In genomic region chr21:26977741-26978140, GRCh38 we compare ENCODE assay signal across 16 cellular contexts. TPM values are rescaled to one million over a fixed set of nuclear protein-coding genes. Genes with fewer than 3 reads are reported as not detected.
"Had no signal": no experiment of that assay in that cellular context is flagged by ENCODE, and none has a peak within 500 bp of the region (broad histone marks: within the 10 kb centered on the region; RNA-seq: fewer than 3 reads in every experiment).

No MANE protein-coding gene starts in this region.

- H3K36me3 ChIP-seq: lower lobe of right lung, thyroid gland, WERI-Rb-1 had no signal

- H3K27me3 ChIP-seq: hepatocyte, thyroid gland had no signal

- H3K27me3 Mint-ChIP-seq: activated naive CD8-positive, alpha-beta T cell treated with anti-CD3 and anti-CD28 coated beads, Interleukin-2, amount 10 ng/mL, durations not matched to agents 7 days and 5 days; stimulated activated naive B cell treated with anti-CD40 and anti-IgM and Interleukin-4, amounts not matched to agents 10 μg/mL and 1 μg/mL and 100 μg/mL, for 72 hours had no signal

- H3K9me3 Mint-ChIP-seq: activated T-helper 17 cell treated with anti-CD3 and anti-CD28 coated beads, Interleukin-2, amount 50 U/mL, for 72 hours had no signal

- H3K4me3 Mint-ChIP-seq: activated naive CD8-positive, alpha-beta T cell treated with anti-CD3 and anti-CD28 coated beads, Interleukin-2, amount 10 ng/mL, durations not matched to agents 7 days and 5 days; activated T-helper 17 cell treated with anti-CD3 and anti-CD28 coated beads, Interleukin-2, amount 50 U/mL, for 72 hours; mesothelial cell of epicardium; nephron; stimulated activated naive B cell treated with anti-CD40 and anti-IgM and Interleukin-4, amounts not matched to agents 10 μg/mL and 1 μg/mL and 100 μg/mL, for 72 hours had no signal

- H3K9me3 ChIP-seq: thyroid gland had no signal

- H3K36me3 Mint-ChIP-seq: activated naive CD8-positive, alpha-beta T cell treated with anti-CD3 and anti-CD28 coated beads, Interleukin-2, amount 10 ng/mL, durations not matched to agents 7 days and 5 days; stimulated activated naive B cell treated with anti-CD40 and anti-IgM and Interleukin-4, amounts not matched to agents 10 μg/mL and 1 μg/mL and 100 μg/mL, for 72 hours had no signal

- H3K4me3 ChIP-seq: hepatocyte, lower lobe of right lung, thyroid gland had no signal

- H3K4me1 Mint-ChIP-seq: activated naive CD8-positive, alpha-beta T cell treated with anti-CD3 and anti-CD28 coated beads, Interleukin-2, amount 10 ng/mL, durations not matched to agents 7 days and 5 days; activated T-helper 17 cell treated with anti-CD3 and anti-CD28 coated beads, Interleukin-2, amount 50 U/mL, for 72 hours; stimulated activated naive B cell treated with anti-CD40 and anti-IgM and Interleukin-4, amounts not matched to agents 10 μg/mL and 1 μg/mL and 100 μg/mL, for 72 hours had no signal

- DNase-seq: activated CD4-positive, alpha-beta T cell treated with anti-CD3 and anti-CD28 coated beads, Interleukin-2, amount 50 U/mL, for 4 hours; activated naive CD4-positive, alpha-beta T cell treated with Interleukin-2 at 50 U/mL for 16 hours; activated naive CD8-positive, alpha-beta T cell treated with anti-CD3 and anti-CD28 coated beads, Interleukin-2, amount 10 ng/mL, durations not matched to agents 7 days and 5 days; aorta; cerebellar nuclear complex; cortex of kidney; effector CD4-positive, alpha-beta T cell; lower lobe of right lung; stimulated activated naive B cell treated with anti-CD40 and anti-IgM and Interleukin-4, amounts not matched to agents 10 μg/mL and 1 μg/mL and 100 μg/mL, for 72 hours; thyroid gland; WERI-Rb-1 had no signal

- H3K27ac Mint-ChIP-seq: activated naive CD8-positive, alpha-beta T cell treated with anti-CD3 and anti-CD28 coated beads, Interleukin-2, amount 10 ng/mL, durations not matched to agents 7 days and 5 days; activated T-helper 17 cell treated with anti-CD3 and anti-CD28 coated beads, Interleukin-2, amount 50 U/mL, for 72 hours; mesothelial cell of epicardium; nephron; stimulated activated naive B cell treated with anti-CD40 and anti-IgM and Interleukin-4, amounts not matched to agents 10 μg/mL and 1 μg/mL and 100 μg/mL, for 72 hours had no signal

- H3K4me1 ChIP-seq: lower lobe of right lung, thyroid gland had no signal

RNA-seq across cellular contexts. Expression of gene ADAMTS5, which starts 10.9 kb away (rescaled TPM):
- total RNA-seq: activated naive CD8-positive, alpha-beta T cell treated with anti-CD3 and anti-CD28 coated beads, Interleukin-2, amount 10 ng/mL, durations not matched to agents 7 days and 5 days; activated T-helper 17 cell treated with anti-CD3 and anti-CD28 coated beads, Interleukin-2, amount 50 U/mL, for 72 hours; T-helper 2 cell treated with Interferon-gamma antibody and Interleukin-4, amounts not matched to agents 100 ng/mL and 5 ng/mL, for 36 hours had no signal
